2 cellular contexts compared by ENCODE assay signal in genomic region chr20:63773571-63774347, GRCh38.
TF ChIP-seq lines count a peak whose summit lies in the region.

No MANE protein-coding gene starts in this region.

TF ChIP-seq in A549, 52 proteins besides CTCF, POLR2A, EP300 and RAD21:
- TF ChIP-seq KDM1A (IDR thresholded peaks at IDR 0.05; ENCODE audit: low read depth) (no peak), ELK1 (IDR thresholded peaks at IDR 0.05; ENCODE audit: low read depth, low read length) (no peak), MAFK (IDR thresholded peaks at IDR 0.05; ENCODE audit: partially characterized antibody) (peak; percentile 77)

TF ChIP-seq in IMR-90, 13 proteins besides CTCF, POLR2A, EP300 and RAD21:
- TF ChIP-seq MAFK (IDR thresholded peaks at IDR 0.05; ENCODE audit: low read depth, low read length) (peak; percentile 83), MXI1 (IDR thresholded peaks at IDR 0.05; ENCODE audit: borderline replicate concordance, low read depth, low read length) (no peak)
